ENCODE assay signal across 27 cellular contexts in genomic region chr12:62649412-62650116, GRCh38.
"Had no signal": no experiment of that assay in that cellular context is flagged by ENCODE, and none has a peak within 500 bp of the region (broad histone marks: within the 10 kb centered on the region; RNA-seq: fewer than 3 reads in every experiment).

No MANE protein-coding gene starts in this region.

- DNase-seq: activated CD4-positive, alpha-beta T cell treated with anti-CD3 and anti-CD28 coated beads for 48 hours; activated CD4-positive, alpha-beta T cell treated with anti-CD3 and anti-CD28 coated beads, Interleukin-2, amount 50 U/mL, for 48 hours; activated CD8-positive, alpha-beta memory T cell treated with anti-CD3 and anti-CD28 coated beads, Interleukin-2, amount 50 U/mL, for 48 hours; activated gamma-delta T cell treated with Interleukin-2 at 50 U/mL for 16 hours; activated naive CD4-positive, alpha-beta T cell treated with anti-CD3 and anti-CD28 coated beads, Interleukin-2, amount 50 U/mL, for 16 hours; activated T-cell treated with anti-CD3 and anti-CD28 coated beads, Interleukin-2, amount 50 U/mL, for 24 hours; anterior cingulate cortex; effector CD8-positive, alpha-beta T cell; glutamatergic neuron; hippocampal formation; lower lobe of right lung; mesenchymal stem cell; natural killer cell; posterior cingulate gyrus; right cardiac atrium; stimulated activated CD4-positive, alpha-beta T cell treated with anti-CD3 and anti-CD28 coated beads, Interleukin-15, amount 100 ng/mL, for 24 hours; stimulated activated CD4-positive, alpha-beta T cell treated with anti-CD3 and anti-CD28 coated beads, Interleukin-2, amount 100 ng/mL, for 24 hours; stimulated activated naive CD4-positive, alpha-beta T cell; T-helper 9 cell; upper lobe of right lung; WERI-Rb-1 had no signal

- H3K36me3 Mint-ChIP-seq: natural killer cell had no signal

- H3K4me1 ChIP-seq: lower lobe of right lung, upper lobe of right lung had no signal

- H3K27me3 ChIP-seq: upper lobe of right lung had no signal

- H3K9me3 Mint-ChIP-seq: activated T-cell treated with anti-CD3 and anti-CD28 coated beads, Interleukin-2, amount 50 U/mL, for 24 hours; activated T-helper 17 cell treated with anti-CD3 and anti-CD28 coated beads, Interleukin-2, amount 50 U/mL, for 72 hours; central memory CD8-positive, alpha-beta T cell; natural killer cell; T-helper 1 cell treated with Interleukin-12 subunit alpha and Interleukin-12 subunit beta and Interleukin-4 antibody, amounts not matched to agents 30 μg/mL and 1 μg/mL, for 36 hours had no signal

- H3K27ac Mint-ChIP-seq: activated T-cell treated with anti-CD3 and anti-CD28 coated beads, Interleukin-2, amount 50 U/mL, for 24 hours; activated T-helper 17 cell treated with anti-CD3 and anti-CD28 coated beads, Interleukin-2, amount 50 U/mL, for 72 hours; natural killer cell; T-helper 1 cell treated with Interleukin-12 subunit alpha and Interleukin-12 subunit beta and Interleukin-4 antibody, amounts not matched to agents 30 μg/mL and 1 μg/mL, for 36 hours had no signal

- H3K27ac ChIP-seq: lower lobe of right lung, thoracic aorta, upper lobe of right lung, WERI-Rb-1 had no signal

- H3K4me1 Mint-ChIP-seq: activated T-helper 17 cell treated with anti-CD3 and anti-CD28 coated beads, Interleukin-2, amount 50 U/mL, for 72 hours had no signal

- H3K4me3 Mint-ChIP-seq: activated T-cell treated with anti-CD3 and anti-CD28 coated beads, Interleukin-2, amount 50 U/mL, for 24 hours; activated T-helper 17 cell treated with anti-CD3 and anti-CD28 coated beads, Interleukin-2, amount 50 U/mL, for 72 hours; central memory CD8-positive, alpha-beta T cell; natural killer cell; T-helper 1 cell treated with Interleukin-12 subunit alpha and Interleukin-12 subunit beta and Interleukin-4 antibody, amounts not matched to agents 30 μg/mL and 1 μg/mL, for 36 hours had no signal

- ATAC-seq: activated CD4-positive, CD25-positive, alpha-beta regulatory T cell treated with anti-CD3 and anti-CD28 coated beads, Interleukin-2, amount 50 U/mL, for 24 hours; activated T-helper 17 cell treated with anti-CD3 and anti-CD28 coated beads, Interleukin-2, amount 50 U/mL, for 72 hours; left lobe of liver; lower lobe of right lung; natural killer cell; right cardiac atrium; upper lobe of right lung had no signal

- H3K9me3 ChIP-seq: lower lobe of right lung, thoracic aorta, upper lobe of right lung had no signal

- H3K27me3 Mint-ChIP-seq: activated T-helper 17 cell treated with anti-CD3 and anti-CD28 coated beads, Interleukin-2, amount 50 U/mL, for 72 hours; central memory CD8-positive, alpha-beta T cell had no signal

- H3K36me3 ChIP-seq: lower lobe of right lung, thoracic aorta, upper lobe of right lung had no signal

- H3K4me3 ChIP-seq: lower lobe of right lung, thoracic aorta, upper lobe of right lung had no signal
